8 cellular contexts compared by ENCODE assay signal in the genomic region with DNA sequence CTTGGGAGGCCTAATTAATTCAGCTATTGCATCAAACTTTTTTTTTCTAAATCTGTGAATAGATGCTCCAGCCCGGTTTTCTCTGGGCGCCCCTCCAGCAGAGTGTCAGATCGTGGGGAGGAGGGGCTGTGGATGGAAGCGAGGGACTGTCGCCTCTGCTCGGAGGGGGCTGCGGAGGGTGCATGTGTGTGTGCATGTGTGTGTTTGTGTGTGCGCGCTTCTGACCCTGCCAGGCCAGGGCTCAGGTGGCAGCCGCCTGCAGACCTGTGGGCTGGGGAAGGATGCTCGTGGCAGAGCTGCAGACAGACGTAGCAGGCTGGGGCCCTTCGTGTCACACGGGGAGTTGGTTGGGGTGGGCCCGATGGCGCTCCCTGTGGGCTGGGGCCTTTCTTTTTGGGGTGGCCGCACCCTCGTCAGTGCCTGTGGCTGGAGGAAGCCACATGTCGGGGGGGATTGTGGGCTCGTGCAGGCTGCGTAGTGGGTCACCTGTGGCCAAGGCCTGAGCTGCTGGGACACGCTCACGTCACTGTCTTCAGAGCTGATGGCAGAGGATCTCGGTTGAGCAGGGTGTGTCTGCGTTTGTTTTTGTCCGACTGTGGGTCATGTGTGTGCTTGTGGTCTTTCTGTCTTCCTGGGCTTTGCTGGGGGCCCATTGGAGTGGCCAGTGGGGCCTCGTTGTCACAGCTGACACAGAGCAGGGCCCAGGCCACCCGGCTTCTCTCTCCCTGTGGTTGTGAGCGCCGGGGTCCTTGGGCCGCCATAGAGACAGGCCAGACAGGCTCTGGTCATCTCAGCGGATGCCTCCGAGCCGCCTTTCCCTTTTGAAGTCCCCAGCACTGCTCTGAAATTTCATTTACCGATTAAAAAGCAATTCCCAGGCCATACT. TPM values are rescaled to one million over a fixed set of nuclear protein-coding genes. Genes with fewer than 3 reads are reported as not detected.
A peak's percentile ranks its signal among the peaks of the same experiment; 100 is the strongest.
DNase-seq lines count a peak whose midpoint lies in the region; ATAC-seq and TF ChIP-seq lines count a peak whose summit lies in the region.

No MANE protein-coding gene starts in this region.

- TF ChIP-seq POLR2A in NB4 (IDR thresholded peaks at IDR 0.05; ENCODE audit: extremely low read depth, insufficient read length) = no peak

- H3K36me3 Mint-ChIP-seq in activated naive CD8-positive, alpha-beta T cell = no peaks in the 10 kb centered on the region

- H3K9me3 Mint-ChIP-seq in activated naive CD8-positive, alpha-beta T cell (ENCODE audit: low read depth) = no peaks in the 10 kb centered on the region

- H3K27me3 Mint-ChIP-seq in activated naive CD8-positive, alpha-beta T cell = no peaks in the 10 kb centered on the region

- in situ Hi-C loops in ACHN (cut with HindIII; ENCODE audit: low pct_ligation_motif_present, low pct_unique_long_range_greater_than_20kb, low sequenced_read_pairs) = no loop called here

- ATAC-seq in right cardiac atrium (no peak), HG03196 (IDR thresholded peaks at IDR 0.05; ENCODE audit: unreplicated experiment) (no peak), HG02973 (IDR thresholded peaks at IDR 0.05; ENCODE audit: unreplicated experiment) (no peak)

- peak overlapping the region; percentile 89 for H3K27ac Mint-ChIP-seq in activated naive CD8-positive, alpha-beta T cell

- TF ChIP-seq CTCF in NB4 (IDR thresholded peaks at IDR 0.05; ENCODE audit: low read depth, low read length) (no peak), retinal pigment epithelial cell (conservative IDR thresholded peaks at IDR 0.05; ENCODE audit: low read depth, low read length) (no peak)

- 8% methylated on average over 35 of the region's 35 CpGs for WGBS in right cardiac atrium

- intact Hi-C loops in right cardiac atrium (cut with DNase I) = loop anchor here in 3 of 4 donors (5.0 kb wide), 2 partner anchors 71 to 81 kb away; no protein-coding TSS in a partner anchor

- peaks cover 70% of the 10 kb centered on the region for H3K79me2 ChIP-seq in ACC112 (ENCODE audit: control insufficient read depth, insufficient read depth, low read length, unreplicated experiment)

- peak overlapping the region; percentile 93 for H3K4me3 ChIP-seq in ACC112 (ENCODE audit: low read depth, low read length)
- H3K4me3 ChIP-seq in NB4 (ENCODE audit: low read depth, low read length) = peak overlapping the region; percentile 64
- H3K4me3 ChIP-seq in right cardiac atrium (ENCODE audit: low read length) = peak overlapping the region; percentile 94
- peak overlapping the region; percentile 80 for H3K4me3 ChIP-seq in retinal pigment epithelial cell (ENCODE audit: low read length)

- H3K4me1 Mint-ChIP-seq in activated naive CD8-positive, alpha-beta T cell (ENCODE audit: low read depth) = peaks cover 47% of the 10 kb centered on the region

- H3K4me1 ChIP-seq in ACC112 (ENCODE audit: control insufficient read depth, insufficient read depth, low read length, unreplicated experiment) = peaks cover 33% of the 10 kb centered on the region
- peaks cover 25% of the 10 kb centered on the region for H3K4me1 ChIP-seq in right cardiac atrium (ENCODE audit: control insufficient read depth, insufficient read depth, low read length)

- no peak for DNase-seq in NB4 (ENCODE audit: low read depth)
- peak in 2 of 3 donors; percentile 72 to 79 for DNase-seq in right cardiac atrium
- DNase-seq in retinal pigment epithelial cell (ENCODE audit: low read depth) = no peak
- DNase-seq in ACHN = no peak

- H3K27me3 ChIP-seq in ACC112 (ENCODE audit: insufficient read depth, low read length) (no peaks in the 10 kb centered on the region), right cardiac atrium (ENCODE audit: control insufficient read depth, insufficient read depth) (no peaks in the 10 kb centered on the region)

- H3K36me3 ChIP-seq in ACC112 (ENCODE audit: insufficient read depth, low read length) = no peaks in the 10 kb centered on the region

- H3K27ac ChIP-seq in ACC112 (ENCODE audit: low read depth, low read length) = peak overlapping the region; percentile 56
- H3K27ac ChIP-seq in right cardiac atrium (ENCODE audit: low read length) = peak overlapping the region; percentile 80

- H3K4me3 Mint-ChIP-seq in activated naive CD8-positive, alpha-beta T cell = peak overlapping the region; percentile 95

- no peaks in the 10 kb centered on the region for H3K9me3 ChIP-seq in right cardiac atrium (ENCODE audit: control insufficient read depth, low read length)

- H2AFZ ChIP-seq in ACC112 (ENCODE audit: low read length, unreplicated experiment) = no peak overlapping the region

RNA-seq across cellular contexts. Expression of a gene that starts 2.9 kb away (rescaled TPM):
- total RNA-seq in right cardiac atrium = 10 to 100 TPM; 56.7 to 83.1 (median 68.9) TPM
- polyA plus RNA-seq in right cardiac atrium = 35.6 TPM

RNA-seq across cellular contexts. Expression of a gene that starts 36.5 kb away (rescaled TPM):
- total RNA-seq in right cardiac atrium = 10 to 100 TPM; 35.5 to 49.3 (median 37.2) TPM
- 56.3 TPM for polyA plus RNA-seq in right cardiac atrium

Comparison
In these comparisons a context has a peak if more than half of its experiments do, and no peak if none do; other contexts are left out.
1. DNase-seq: peak in right cardiac atrium (2 of 3); none in NB4 (single experiment), retinal pigment epithelial cell (single experiment) and ACHN (single experiment).
2. Peak in every context shown above with its lines, with median percentiles within 50 percentile points of each other: H3K4me3 ChIP-seq.